In the genomic region with DNA sequence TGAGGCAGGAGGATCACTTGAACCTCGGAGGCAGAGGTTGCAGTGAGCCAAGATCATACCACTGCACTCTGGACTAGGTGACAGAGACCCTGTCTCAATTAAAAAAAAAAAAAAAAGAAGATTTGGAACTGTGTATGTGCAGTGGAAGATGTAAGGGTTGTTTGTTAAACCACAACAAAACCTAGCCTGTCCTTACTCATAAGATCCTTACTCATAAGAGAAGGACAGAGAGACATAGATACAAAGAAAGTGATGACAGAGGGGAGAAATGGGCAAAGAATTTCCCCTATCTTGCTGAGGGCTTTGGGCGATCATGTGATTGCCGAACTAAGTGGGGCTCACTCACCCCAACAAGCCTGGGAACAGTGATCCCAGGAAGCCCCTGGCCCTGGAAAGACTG, we compare ENCODE assay signal across 12 cellular contexts.
"Had no signal": no experiment of that assay in that cellular context is flagged by ENCODE, and none has a peak within 500 bp of the region (broad histone marks: within the 10 kb centered on the region; RNA-seq: fewer than 3 reads in every experiment).

No MANE protein-coding gene starts in this region.

- ATAC-seq: body of pancreas, left ventricle myocardium superior had no signal

- H3K9me3 Mint-ChIP-seq: central memory CD8-positive, alpha-beta T cell; neural progenitor cell had no signal

- H3K4me3 Mint-ChIP-seq: central memory CD8-positive, alpha-beta T cell had no signal

- DNase-seq: activated CD4-positive, alpha-beta T cell treated with anti-CD3 and anti-CD28 coated beads, Interleukin-2, amount 50 U/mL, for 48 hours; amniotic stem cell; body of pancreas; left ventricle myocardium superior; mesendoderm; RPMI8226; SJCRH30; stimulated activated CD4-positive, alpha-beta T cell treated with anti-CD3 and anti-CD28 coated beads, Interleukin-4, amount 100 ng/mL, for 1 hour; SW 1271; thyroid gland had no signal

- H3K27me3 Mint-ChIP-seq: central memory CD8-positive, alpha-beta T cell had no signal
